In genomic region chr15:39578851-39579486, GRCh38 we compare ENCODE assay signal across 10 cellular contexts. TPM values are rescaled to one million over a fixed set of nuclear protein-coding genes. Genes with fewer than 3 reads are reported as not detected.
DNase-seq lines count a peak whose midpoint lies in the region; ATAC-seq and TF ChIP-seq lines count a peak whose summit lies in the region.
"Had no signal": no experiment of that assay in that cellular context is flagged by ENCODE, and none has a peak within 500 bp of the region (broad histone marks: within the 10 kb centered on the region; RNA-seq: fewer than 3 reads in every experiment).

No MANE protein-coding gene starts in this region.

- no peak overlapping the region for H3K9ac ChIP-seq in H9 (ENCODE audit: extremely low read depth, insufficient read length, low read length)
- H3K9ac ChIP-seq in skeletal muscle satellite cell (ENCODE audit: low read depth, low read length): peak overlapping the region; percentile 83

- H3K4me2 ChIP-seq in H9 (ENCODE audit: insufficient read depth, insufficient read length, low read length): peak overlapping the region; percentile 90
- H3K4me2 ChIP-seq in skeletal muscle satellite cell (ENCODE audit: low read length): peak overlapping the region; percentile 82

- H3K23me2 ChIP-seq in H9 (ENCODE audit: insufficient read length, low read depth, low read length, poor library complexity, severe bottlenecking): peaks cover 15% of the 10 kb centered on the region

- H3K4me1 Mint-ChIP-seq in H9: peaks cover 33 to 44% of the 10 kb centered on the region in 2 experiments

- H3T11ph ChIP-seq in H9 (ENCODE audit: low read length): peak overlapping the region; percentile 85

- no peaks in the 10 kb centered on the region for H3K79me1 ChIP-seq in H9 (ENCODE audit: insufficient read depth, low read depth, low read length, poor library complexity, severe bottlenecking)

- H3K4me3 Mint-ChIP-seq in H9: peak overlapping the region; percentile 90 to 91; a peak in 3 of 5 replicates

- DNase-seq in H9: no peak
- DNase-seq in astrocyte of the cerebellum (ENCODE audit: low read depth): no peak
- DNase-seq in iPS-NIHi11 (ENCODE audit: low spot score): peak; percentile 33
- DNase-seq in NCI-H1436 treated with DMSO at 0.1 percent for 48 hours (lab: John Stamatoyannopoulos, UW): no peak
- DNase-seq in anterior cingulate cortex (lab: John Stamatoyannopoulos, UW): no peak
- no peak for DNase-seq in NCI-H146 (lab: John Stamatoyannopoulos, UW)

- no CpG with 5 or more reads among the region's 5 CpGs for WGBS in H9 (ENCODE audit: extremely low coverage, insufficient read length, low lambda C conversion rate)

- no peak overlapping the region for H2BK5ac ChIP-seq in H9 (ENCODE audit: insufficient read length, low read length)

- H3K4me1 ChIP-seq in H9 (ENCODE audit: insufficient read depth, low read length) (no peaks in the 10 kb centered on the region; the same call in 1 of the 2 replicates), skeletal muscle satellite cell (ENCODE audit: control insufficient read depth, insufficient read depth, low read length) (peaks cover 23% of the 10 kb centered on the region)

- H2AFZ ChIP-seq in H9 (ENCODE audit: low read length): no peak overlapping the region

- H3K27ac ChIP-seq in H9 (ENCODE audit: insufficient read length, low read depth, low read length): no peak overlapping the region

- H3K36me3 Mint-ChIP-seq in H9 (ENCODE audit: insufficient read depth in 1 of 3, low read depth in 3 of 3): peaks cover 13 to 23% (median 21%) of the 10 kb centered on the region in 3 experiments; a peak in 6 of 7 replicates
- H3K36me3 Mint-ChIP-seq: activated naive CD8-positive, alpha-beta T cell had no signal

- peak overlapping the region; percentile 28 for H2BK12ac ChIP-seq in H9 (ENCODE audit: insufficient read length, low read depth, low read length)

- H3K27me3 Mint-ChIP-seq in H9 (ENCODE audit: low read depth): peaks cover 24% of the 10 kb centered on the region

- H3K36me3 ChIP-seq in skeletal muscle satellite cell (ENCODE audit: insufficient read depth, low read length): peaks cover 18% of the 10 kb centered on the region

- H2BK20ac ChIP-seq in H9 (ENCODE audit: low read depth, low read length, poor library complexity, severe bottlenecking): no peak overlapping the region

- H3K4me3 ChIP-seq in astrocyte of the cerebellum (ENCODE audit: low read depth, low read length) (peak overlapping the region; percentile 77), skeletal muscle satellite cell (ENCODE audit: low read length) (peak overlapping the region; percentile 83)
- H3K4me3 ChIP-seq: lung had no signal

- H4K5ac ChIP-seq in H9 (ENCODE audit: insufficient read length, low read depth, low read length): peak overlapping the region; percentile 30

- in situ Hi-C loops in astrocyte of the cerebellum (cut with HindIII; ENCODE audit: low sequenced_read_pairs): loop anchor here (5.0 kb wide), 1 partner anchor 762 kb away; no protein-coding TSS in a partner anchor

- H2AK5ac ChIP-seq in H9 (ENCODE audit: insufficient read length, low read length): peak overlapping the region; percentile 16

- no peak overlapping the region for H4K8ac ChIP-seq in H9 (replicated peaks; ENCODE audit: insufficient read length, low read depth, low read length)

- H3K27me3 ChIP-seq in H9 (ENCODE audit: insufficient read depth, low read length): no peaks in the 10 kb centered on the region
- H3K27me3 ChIP-seq in skeletal muscle satellite cell (ENCODE audit: control insufficient read depth, insufficient read depth, low read length): no peaks in the 10 kb centered on the region

- peak overlapping the region; percentile 58 for H4K91ac ChIP-seq in H9 (ENCODE audit: insufficient read length, low read depth, low read length)

- H3K9me3 Mint-ChIP-seq in H9: peaks cover 0 to 5% of the 10 kb centered on the region in 2 experiments; a peak in 2 of 5 replicates

- no peaks in the 10 kb centered on the region for H4K20me1 ChIP-seq in H9 (ENCODE audit: control insufficient read depth, insufficient read depth, insufficient read length)

- H3K23ac ChIP-seq in H9 (ENCODE audit: insufficient read length, low read depth, low read length): no peak overlapping the region

- no peak for ATAC-seq in HG02840 (IDR thresholded peaks at IDR 0.05; ENCODE audit: low FRiP score, unreplicated experiment)

- no peak overlapping the region for H2BK15ac ChIP-seq in H9 (ENCODE audit: low read depth, low read length)

- no peaks in the 10 kb centered on the region; the same call in 1 of the 2 replicates for H3K79me2 ChIP-seq in H9 (ENCODE audit: insufficient read depth, low read length)

- peak overlapping the region; percentile 95 for H2BK120ac ChIP-seq in H9 (ENCODE audit: low read depth, low read length, poor library complexity, severe bottlenecking)

- no peaks in the 10 kb centered on the region for H3K9me3 ChIP-seq in H9 (ENCODE audit: control insufficient read depth, low read depth, low read length)
- no peaks in the 10 kb centered on the region for H3K9me3 ChIP-seq in skeletal muscle satellite cell (replicated peaks; ENCODE audit: low read length)

- peak overlapping the region in 2 of 3 experiments; percentile 7 to 42; a peak in 3 of 7 replicates for H3K27ac Mint-ChIP-seq in H9
- H3K27ac Mint-ChIP-seq: activated naive CD8-positive, alpha-beta T cell had no signal

- TF ChIP-seq CTCF in H9 (conservative IDR thresholded peaks at IDR 0.05) (peak; percentile 40; the same call in 2 of the 3 replicates), astrocyte of the cerebellum (IDR thresholded peaks at IDR 0.05; ENCODE audit: low read depth, low read length, missing control alignments) (peak; percentile 35)

- H3K56ac ChIP-seq in H9 (ENCODE audit: insufficient read length, low read depth, low read length): no peak overlapping the region

- peak overlapping the region; percentile 50; the same call in 1 of the 2 replicates for H3K4ac ChIP-seq in H9 (ENCODE audit: low read depth, low read length)

- H3K18ac ChIP-seq in H9 (ENCODE audit: insufficient read length, low read depth, low read length): peak overlapping the region; percentile 90

- H3K14ac ChIP-seq in H9 (ENCODE audit: insufficient read depth, low read length): peak overlapping the region; percentile 82; the same call in 1 of the 2 replicates

RNA-seq across cellular contexts. Expression of gene THBS1, which starts 1.9 kb away (rescaled TPM):
- 67.7 and 72.1 TPM in 2 replicates for total RNA-seq in H9 (2021)
- total RNA-seq in skeletal muscle satellite cell (2012; rRNA removed): 28.4 and 183 TPM in 2 replicates
